1 cellular context compared by ENCODE assay signal in genomic region chr18:21740474-21740723, GRCh38.
A peak's percentile ranks its signal among the peaks of the same experiment; 100 is the strongest.
TF ChIP-seq lines count a peak whose summit lies in the region.

No MANE protein-coding gene starts in this region.

TF ChIP-seq in K562, 482 proteins besides CTCF, POLR2A, EP300 and RAD21 (continued from another document and continues in another):
- no peak for TF ChIP-seq ZBTB40 (IDR thresholded peaks at IDR 0.05)
- no peak for TF ChIP-seq ZBTB40 (CRISPR knock-in tag; IDR thresholded peaks at IDR 0.05)
- TF ChIP-seq ATF6 (CRISPR knock-in tag; IDR thresholded peaks at IDR 0.05): no peak
- TF ChIP-seq USF2 (CRISPR knock-in tag; IDR thresholded peaks at IDR 0.05): no peak; the same call in 1 of the 2 replicates
- TF ChIP-seq HCFC1 (IDR thresholded peaks at IDR 0.05; ENCODE audit: low read depth, low read length): no peak
- peak in 1 of 2 experiments; percentile 20; a peak in 2 of 4 replicates for TF ChIP-seq UBTF (IDR thresholded peaks at IDR 0.05; ENCODE audit: borderline replicate concordance in 1 of 2, low read depth in 2 of 2, low read length in 2 of 2)
- no peak for TF ChIP-seq FOXO4 (CRISPR knock-in tag; IDR thresholded peaks at IDR 0.05)
- no peak; the same call in 1 of the 2 replicates for TF ChIP-seq ZNF592 (IDR thresholded peaks at IDR 0.05)
- peak; percentile 32; the same call in 1 of the 2 replicates for TF ChIP-seq JUND (IDR thresholded peaks at IDR 0.05; ENCODE audit: borderline replicate concordance, low read depth, low read length)
- TF ChIP-seq JUND (tag; IDR thresholded peaks at IDR 0.05; ENCODE audit: borderline replicate concordance, low read depth, low read length): no peak
- no peak for TF ChIP-seq NFRKB (IDR thresholded peaks at IDR 0.05; ENCODE audit: low read depth)
- TF ChIP-seq CBX8 (IDR thresholded peaks at IDR 0.05; ENCODE audit: borderline replicate concordance, extremely low read depth, low read depth, low read length, poor library complexity, severe bottlenecking): no peak
- TF ChIP-seq CREB5 (CRISPR knock-in tag; IDR thresholded peaks at IDR 0.05): no peak
- TF ChIP-seq SMC3 (conservative IDR thresholded peaks at IDR 0.05; ENCODE audit: insufficient read depth, low read depth, low read length): no peak
- TF ChIP-seq ZFP1 (CRISPR knock-in tag; IDR thresholded peaks at IDR 0.05): no peak
- no peak for TF ChIP-seq ZNF143 (CRISPR knock-in tag; IDR thresholded peaks at IDR 0.05)
- no peak for TF ChIP-seq NFE2 (IDR thresholded peaks at IDR 0.05; ENCODE audit: low read depth)
- TF ChIP-seq E2F8 (IDR thresholded peaks at IDR 0.05; ENCODE audit: low read depth, partially characterized antibody): no peak
- TF ChIP-seq GATAD2B (IDR thresholded peaks at IDR 0.05; ENCODE audit: borderline replicate concordance): no peak
- no peak for TF ChIP-seq ELK1 (CRISPR knock-in tag; IDR thresholded peaks at IDR 0.05)
